17 cellular contexts compared by ENCODE assay signal in the genomic region with DNA sequence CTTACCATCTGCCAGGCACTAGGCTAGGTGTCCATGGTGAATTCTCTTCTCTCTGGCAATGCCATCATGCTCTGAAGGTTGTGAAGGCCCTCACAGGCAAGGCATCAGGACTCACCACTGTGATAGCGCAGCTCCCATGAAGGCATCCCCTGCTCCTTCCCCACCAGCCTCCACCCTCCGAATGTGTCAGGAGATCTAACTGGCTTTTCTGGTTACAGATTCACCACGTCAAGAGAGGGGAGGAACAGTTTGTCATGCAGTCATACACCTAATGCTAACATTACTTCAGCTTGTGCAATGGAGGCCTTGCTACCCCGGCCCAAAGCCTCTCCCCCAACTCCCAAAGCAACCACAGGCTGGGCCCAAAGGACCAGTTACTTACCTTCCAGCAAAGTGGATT. TPM values are rescaled to one million over a fixed set of nuclear protein-coding genes. Genes with fewer than 3 reads are reported as not detected.
A peak's percentile ranks its signal among the peaks of the same experiment; 100 is the strongest.
DNase-seq lines count a peak whose midpoint lies in the region; ATAC-seq, FAIRE-seq and TF ChIP-seq lines count a peak whose summit lies in the region.
"Had no signal": no experiment of that assay in that cellular context is flagged by ENCODE, and none has a peak within 500 bp of the region (broad histone marks: within the 10 kb centered on the region; RNA-seq: fewer than 3 reads in every experiment).

No MANE protein-coding gene starts in this region.

- H3K79me1 ChIP-seq in trophoblast cell (ENCODE audit: low read length), result no peaks in the 10 kb centered on the region

- no peak overlapping the region for H2AK5ac ChIP-seq in trophoblast cell (ENCODE audit: low read length)

- FAIRE-seq in HepG2 (lab: Jason Lieb, UNC), result no peak
- FAIRE-seq: A549, G401.6, GM12891 had no signal

- H3K27ac ChIP-seq in HepG2 (ENCODE audit: extremely low read length, insufficient read depth, low read length) (no peak overlapping the region), right lobe of liver (no peak overlapping the region), trophoblast cell (ENCODE audit: low read depth, low read length) (no peak overlapping the region)
- H3K27ac ChIP-seq: 22Rv1, A549, C4-2B, GM23248 had no signal

- no peaks in the 10 kb centered on the region for H4K20me1 ChIP-seq in HepG2 (ENCODE audit: insufficient read depth, low read length)

- H3K4ac ChIP-seq in trophoblast cell (ENCODE audit: low read depth, low read length), result no peak overlapping the region

- TF ChIP-seq EP300 in HepG2 (IDR thresholded peaks at IDR 0.05; ENCODE audit: low read depth in 2 of 2, low read length in 2 of 2) (no peak), HepG2 (CRISPR knock-in tag; IDR thresholded peaks at IDR 0.05; ENCODE audit: borderline replicate concordance) (no peak)

- in situ Hi-C loops in HepG2 (cut with HindIII; ENCODE audit: extremely low pct_ligation_motif_present, low pct_unique_long_range_greater_than_20kb), result no loop called here

- H4K8ac ChIP-seq in trophoblast cell (ENCODE audit: low read depth, low read length), result no peak overlapping the region

- TF ChIP-seq CTCF in HepG2 (CRISPR knock-in tag; IDR thresholded peaks at IDR 0.05) (no peak), right lobe of liver (IDR thresholded peaks at IDR 0.05) (no peak)

- no peaks in the 10 kb centered on the region for H3K79me2 ChIP-seq in HepG2 (ENCODE audit: insufficient read depth, low read length)
- no peaks in the 10 kb centered on the region for H3K79me2 ChIP-seq in trophoblast cell (ENCODE audit: control insufficient read depth, insufficient read depth, low read length, poor library complexity)

- H3K9ac ChIP-seq in HepG2 (ENCODE audit: insufficient read depth, low read depth, low read length) (no peak overlapping the region; the same call in 1 of the 2 replicates), trophoblast cell (ENCODE audit: low read length) (no peak overlapping the region)
- H3K9ac ChIP-seq: GM23248 had no signal

- no peak overlapping the region for H2BK5ac ChIP-seq in trophoblast cell (ENCODE audit: low read depth, low read length, poor library complexity)

- peak overlapping the region in 1 of 3 experiments; percentile 1; a peak in 1 of 6 replicates for H3K4me3 ChIP-seq in HepG2 (replicated peaks in 1 of 3; ENCODE audit: insufficient read depth in 1 of 3, low read depth in 2 of 3, low read length in 3 of 3)
- no peak overlapping the region for H3K4me3 ChIP-seq in right lobe of liver
- no peak overlapping the region for H3K4me3 ChIP-seq in trophoblast cell (ENCODE audit: low read depth, low read length)
- H3K4me3 ChIP-seq: A549, GM23248, HAP-1 had no signal

- H4K91ac ChIP-seq in trophoblast cell (ENCODE audit: low read depth, low read length), result no peak overlapping the region

- H3K4me2 ChIP-seq in HepG2 (ENCODE audit: low read depth, low read length) (peak overlapping the region; percentile 61), trophoblast cell (ENCODE audit: low read length) (no peak overlapping the region)
- H3K4me2 ChIP-seq: A549 had no signal

- POLR2A ChIA-PET in HepG2 (lab: Yijun Ruan, JAX), result interaction anchor here (1.0 to 2.3 kb wide), 2 partner anchors 10 to 13 kb away, joined by 4 to 8 read pairs; no protein-coding TSS in a partner anchor

- no peak for TF ChIP-seq RAD21 in HepG2 (CRISPR knock-in tag; IDR thresholded peaks at IDR 0.05)

- CTCF ChIA-PET in HepG2 (lab: Yijun Ruan, JAX; ENCODE audit: low intra/inter-chr PET ratio, low total read pairs), result no interaction called here

- intact Hi-C loops in HepG2 (cut with micrococcal nuclease; ENCODE audit: unreplicated experiment) (no loop called here), right lobe of liver (cut with DNase I) (no loop called here)

- H2BK120ac ChIP-seq in trophoblast cell (ENCODE audit: insufficient read depth, low read length, poor library complexity), result no peak overlapping the region

- BruUV-seq in HepG2 (replicated peaks; lab: Mats Ljungman, UMichigan), result no TSS peak

- H3K36me3 ChIP-seq in HepG2 (replicated peaks in 1 of 2; ENCODE audit: control insufficient read depth in 1 of 2, insufficient read depth in 2 of 2, low read length in 2 of 2) (no peaks in the 10 kb centered on the region), right lobe of liver (no peaks in the 10 kb centered on the region), trophoblast cell (ENCODE audit: control insufficient read depth in 1 of 2, insufficient read depth in 2 of 2, low read length in 2 of 2) (no peaks in the 10 kb centered on the region)
- H3K36me3 ChIP-seq: HAP-1 had no signal

- ATAC-seq in HepG2 (peak; percentile 77), right lobe of liver (no peak), esophagus mucosa (peak; percentile 32)
- ATAC-seq: A549 had no signal

- 4% methylated on average over 4 of the region's 4 CpGs for WGBS in HepG2 (ENCODE audit: low lambda C conversion rate)
- WGBS in right lobe of liver (ENCODE audit: insufficient coverage, low coverage, low lambda C conversion rate, missing lambda C conversion rate), result 82% methylated on average over 4 of the region's 4 CpGs
- WGBS in trophoblast cell (ENCODE audit: extremely low coverage, insufficient coverage, insufficient read length), result no CpG with 5 or more reads among the region's 4 CpGs

- H4K12ac ChIP-seq in trophoblast cell (ENCODE audit: low read depth, low read length), result no peak overlapping the region

- DNase-seq in HepG2 (ENCODE audit: low spot score), result no peak
- DNase-seq in right lobe of liver, result no peak
- peak; percentile 67 to 82 for DNase-seq in trophoblast cell
- no peak for DNase-seq in putamen (ENCODE audit: low spot score)
- no peak for DNase-seq in DMS79 (lab: John Stamatoyannopoulos, UW)
- DNase-seq in NCI-H82 treated with DMSO at 0.1 percent for 48 hours (lab: John Stamatoyannopoulos, UW; ENCODE audit: unreplicated experiment), result no peak
- DNase-seq: AML-193; CD4-positive, alpha-beta T cell; DMS153; GM23248 had no signal

- no peak overlapping the region for H3K14ac ChIP-seq in trophoblast cell (ENCODE audit: low read length)

- H3K27me3 ChIP-seq in HepG2 (ENCODE audit: control insufficient read depth in 1 of 2, insufficient read depth in 2 of 2, low read length in 2 of 2) (no peaks in the 10 kb centered on the region), right lobe of liver (no peaks in the 10 kb centered on the region), trophoblast cell (ENCODE audit: insufficient read depth, low read length) (no peaks in the 10 kb centered on the region)

- no peak overlapping the region for H2BK12ac ChIP-seq in trophoblast cell (ENCODE audit: low read length)

- H3K4me1 ChIP-seq in HepG2 (ENCODE audit: insufficient read depth, low read length) (peaks cover 56% of the 10 kb centered on the region), right lobe of liver (no peaks in the 10 kb centered on the region), trophoblast cell (ENCODE audit: control insufficient read depth in 1 of 2, insufficient read depth in 2 of 2, low read length in 2 of 2) (peaks cover 0 to 3% of the 10 kb centered on the region in 2 experiments)

- H3K9me3 ChIP-seq in HepG2 (ENCODE audit: low read length) (no peaks in the 10 kb centered on the region), right lobe of liver (no peaks in the 10 kb centered on the region), trophoblast cell (ENCODE audit: insufficient read depth, low read depth, low read length) (no peaks in the 10 kb centered on the region)
- H3K9me3 ChIP-seq: HAP-1 had no signal

- no peak for TF ChIP-seq POLR2A in HepG2 (IDR thresholded peaks at IDR 0.05; ENCODE audit: insufficient read depth in 1 of 2, low read depth in 2 of 2, low read length in 2 of 2)
- no peak for TF ChIP-seq POLR2A in right lobe of liver (IDR thresholded peaks at IDR 0.05)

- H2AFZ ChIP-seq in HepG2 (ENCODE audit: low read length) (peak overlapping the region; percentile 28), trophoblast cell (ENCODE audit: insufficient read depth, low read length, poor library complexity) (no peak overlapping the region)
- H2AFZ ChIP-seq: GM23248 had no signal

- no peak overlapping the region for H3K23ac ChIP-seq in trophoblast cell (ENCODE audit: low read length)

- no peak overlapping the region for H3K18ac ChIP-seq in trophoblast cell (ENCODE audit: low read length)

RNA-seq across cellular contexts. Expression of gene CMTM8, which starts 8.9 kb away (rescaled TPM):
- total RNA-seq in HepG2 (2016; rRNA removed; fragmentation: Illumina TruSeq; extraction: Trizol) (6.6 and 8.9 TPM in 2 replicates), right lobe of liver (10 to 100 TPM; 13.3 to 27.1 (median 20.9) TPM), esophagus mucosa (1.00 TPM)
- total RNA-seq in HepG2 (2016; cell fraction: cytosol; rRNA removed; fragmentation: Illumina TruSeq; extraction: Trizol; ENCODE audit: low read depth), result 7.3 and 8.5 TPM in 2 replicates
- total RNA-seq in HepG2 (2016; cell fraction: insoluble cytoplasmic fraction; rRNA removed; fragmentation: Illumina TruSeq; extraction: Trizol), result 6.3 and 8.6 TPM in 2 replicates
- 8.6 and 9.8 TPM in 2 replicates for total RNA-seq in HepG2 (2016; cell fraction: membrane; rRNA removed; fragmentation: Illumina TruSeq; extraction: Trizol)
- total RNA-seq in HepG2 (2016; cell fraction: nucleus; rRNA removed; fragmentation: Illumina TruSeq; extraction: Trizol), result 8.5 TPM in 2 replicates
- polyA plus RNA-seq in HepG2 (2011; rRNA removed), result 15.2 and 15.8 TPM in 2 replicates
- polyA plus RNA-seq in HepG2 (2011; cell fraction: cytosol; rRNA removed), result 18.1 and 20.5 TPM in 2 replicates
- 9.4 and 10.5 TPM in 2 replicates for polyA plus RNA-seq in HepG2 (2011; cell fraction: nucleus; rRNA removed)
- polyA plus RNA-seq in HepG2 (2012), result 13.2 and 15.0 TPM in 2 replicates
- 7.0 and 9.1 TPM in 2 replicates for polyA plus RNA-seq in HepG2 (2016; cell fraction: cytosol; fragmentation: Illumina TruSeq; extraction: Trizol; ENCODE audit: low read depth)
- polyA plus RNA-seq in HepG2 (2016; cell fraction: insoluble cytoplasmic fraction; fragmentation: Illumina TruSeq; extraction: Trizol; ENCODE audit: low read depth), result 16.9 and 18.0 TPM in 2 replicates
- polyA plus RNA-seq in HepG2 (2016; cell fraction: membrane; fragmentation: Illumina TruSeq; extraction: Trizol; ENCODE audit: low read depth), result 11.2 and 14.1 TPM in 2 replicates
- polyA plus RNA-seq in HepG2 (2016; cell fraction: nucleus; fragmentation: Illumina TruSeq; extraction: Trizol; ENCODE audit: insufficient read depth, low read depth), result 26.6 and 27.7 TPM in 2 replicates
- 18.5 TPM in 1 of 2 replicates, not detected in the other for polyA minus RNA-seq in HepG2 (2011; rRNA and poly(A)+ RNA removed; ENCODE audit: low replicate concordance)
- polyA minus RNA-seq in HepG2 (2011; cell fraction: cytosol; rRNA and poly(A)+ RNA removed), result 7.0 and 9.0 TPM in 2 replicates
- polyA minus RNA-seq in HepG2 (2011; cell fraction: nucleus; rRNA and poly(A)+ RNA removed), result 3.2 and 4.0 TPM in 2 replicates
- polyA plus RNA-seq in trophoblast cell (2013), result 2.6 and 3.0 TPM in 2 replicates
- total RNA-seq: GM23248 had no signal
- polyA plus RNA-seq: GM23248 had no signal

Comparison
In these comparisons a context has a peak if more than half of its experiments do, and no peak if none do; other contexts are left out.
1. ATAC-seq: peak in HepG2 (single experiment) and esophagus mucosa (single experiment); none in right lobe of liver (0 of 4).
2. DNase-seq: peak in trophoblast cell (2 of 2); none in HepG2 (single experiment), right lobe of liver (0 of 3), putamen (single experiment), DMS79 (single experiment) and NCI-H82 treated with DMSO at 0.1 percent for 48 hours (single experiment).